Comparison of ENCODE assay signal across 12 cellular contexts in the genomic region with DNA sequence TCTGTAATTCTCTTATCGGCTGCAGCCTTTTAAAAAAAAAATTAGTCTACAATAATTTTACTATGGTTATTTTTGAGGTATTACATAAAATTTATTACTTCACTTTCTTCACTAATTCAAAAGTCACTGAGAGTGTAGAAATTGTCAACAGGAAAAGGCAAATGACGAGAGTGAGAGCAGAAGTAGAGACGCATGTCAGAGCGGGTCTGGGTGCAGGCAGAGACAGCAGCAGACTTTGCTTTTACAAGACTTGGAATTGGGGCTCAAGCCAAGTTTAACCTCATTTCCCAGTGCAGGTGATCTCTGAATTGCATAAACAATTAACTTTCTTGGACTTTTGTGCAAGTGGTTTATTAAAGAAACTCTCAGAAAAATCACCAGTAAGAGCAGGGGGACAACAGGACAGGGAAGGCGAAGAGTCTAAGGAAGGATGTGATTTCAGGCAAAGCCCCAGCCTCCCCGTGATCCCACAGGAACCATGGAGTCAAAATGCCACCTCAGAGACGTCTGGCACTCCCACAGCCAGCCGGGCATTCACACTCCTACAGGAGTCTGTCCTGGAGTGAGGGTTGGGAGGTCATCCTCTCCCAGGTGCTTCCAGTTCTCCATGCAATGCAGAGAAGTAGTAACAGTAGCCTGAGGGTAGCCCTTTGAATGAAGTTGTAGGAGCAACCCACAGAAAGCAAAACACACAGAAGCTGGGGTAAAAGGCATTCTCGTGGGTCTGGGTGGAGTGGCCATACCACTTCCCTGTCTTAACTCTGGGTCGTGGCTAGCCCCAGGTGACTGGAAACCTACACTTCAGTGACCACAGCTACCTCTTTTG.
A peak's percentile ranks its signal among the peaks of the same experiment; 100 is the strongest.
DNase-seq lines count a peak whose midpoint lies in the region; ATAC-seq and TF ChIP-seq lines count a peak whose summit lies in the region.
"Had no signal": no experiment of that assay in that cellular context is flagged by ENCODE, and none has a peak within 500 bp of the region (broad histone marks: within the 10 kb centered on the region; RNA-seq: fewer than 3 reads in every experiment).

No MANE protein-coding gene starts in this region.

- peak overlapping the region; percentile 66; the same call in 1 of the 2 replicates for H3K14ac ChIP-seq in IMR-90 (replicated peaks; ENCODE audit: low read depth, low read length)

- peak overlapping the region; percentile 56; the same call in 2 of the 3 replicates for H2BK15ac ChIP-seq in IMR-90 (ENCODE audit: low read depth, low read length)

- H3K23ac ChIP-seq in IMR-90 (ENCODE audit: low read depth, low read length) = no peak overlapping the region; the same call in 1 of the 2 replicates

- no peaks in the 10 kb centered on the region; the same call in 1 of the 2 replicates for H3K4me1 ChIP-seq in IMR-90 (ENCODE audit: control insufficient read depth, insufficient read depth, low read length)
- H3K4me1 ChIP-seq: thyroid gland had no signal

- no peak overlapping the region for H4K8ac ChIP-seq in IMR-90 (ENCODE audit: low read depth in 2 of 2, low read length in 2 of 2)

- no peak overlapping the region for H2BK5ac ChIP-seq in IMR-90 (ENCODE audit: low read depth, low read length, poor library complexity, severe bottlenecking)

- no TSS peak for BruUV-seq in IMR-90 (replicated peaks; lab: Mats Ljungman, UMichigan)
- BruUV-seq in MCF 10A (replicated peaks; lab: Mats Ljungman, UMichigan) = no TSS peak

- H3K9me3 Mint-ChIP-seq in MCF 10A (ENCODE audit: unreplicated experiment) = no peaks in the 10 kb centered on the region
- peaks cover 0 to 6% (median 0%) of the 10 kb centered on the region in 9 donors for H3K9me3 Mint-ChIP-seq in naive thymus-derived CD8-positive, alpha-beta T cell
- H3K9me3 Mint-ChIP-seq in activated CD8-positive, alpha-beta memory T cell treated with anti-CD3 and anti-CD28 coated beads, Interleukin-2, amount 10 ng/mL, durations not matched to agents 7 days and 5 days (ENCODE audit: low read depth) = no peaks in the 10 kb centered on the region
- H3K9me3 Mint-ChIP-seq in activated T-helper 17 cell treated with anti-CD3 and anti-CD28 coated beads, Interleukin-2, amount 50 U/mL, for 72 hours = no peaks in the 10 kb centered on the region

- TF ChIP-seq CTCF in IMR-90 (conservative IDR thresholded peaks at IDR 0.05; ENCODE audit: low read depth, low read length) = no peak
- no peak for TF ChIP-seq CTCF in MCF 10A (IDR thresholded peaks at IDR 0.05; ENCODE audit: unreplicated experiment)

- H3K79me1 ChIP-seq in IMR-90 (ENCODE audit: low read depth in 1 of 2, low read length in 2 of 2) = no peaks in the 10 kb centered on the region

- dilution Hi-C loops in IMR-90 (cut with HindIII; ENCODE audit: low sequenced_read_pairs, unreplicated experiment) = no loop called here

- H3K4me2 ChIP-seq in IMR-90 (ENCODE audit: low read depth, low read length) = no peak overlapping the region

- H3K18ac ChIP-seq in IMR-90 (ENCODE audit: low read depth, low read length) = no peak overlapping the region

- no peak overlapping the region for H3K4me3 Mint-ChIP-seq in MCF 10A (ENCODE audit: unreplicated experiment)
- peak overlapping the region; percentile 70 to 89 (median 86) for H3K4me3 Mint-ChIP-seq in naive thymus-derived CD8-positive, alpha-beta T cell
- H3K4me3 Mint-ChIP-seq in activated CD8-positive, alpha-beta memory T cell treated with anti-CD3 and anti-CD28 coated beads, Interleukin-2, amount 10 ng/mL, durations not matched to agents 7 days and 5 days = no peak overlapping the region
- no peak overlapping the region for H3K4me3 Mint-ChIP-seq in activated T-helper 17 cell treated with anti-CD3 and anti-CD28 coated beads, Interleukin-2, amount 50 U/mL, for 72 hours

- H3K27ac Mint-ChIP-seq in MCF 10A (ENCODE audit: low read depth, unreplicated experiment) = peak overlapping the region; percentile 82
- peak overlapping the region; percentile 96 to 99 (median 98) for H3K27ac Mint-ChIP-seq in naive thymus-derived CD8-positive, alpha-beta T cell
- no peak overlapping the region for H3K27ac Mint-ChIP-seq in activated CD8-positive, alpha-beta memory T cell treated with anti-CD3 and anti-CD28 coated beads, Interleukin-2, amount 10 ng/mL, durations not matched to agents 7 days and 5 days
- H3K27ac Mint-ChIP-seq in activated T-helper 17 cell treated with anti-CD3 and anti-CD28 coated beads, Interleukin-2, amount 50 U/mL, for 72 hours = no peak overlapping the region

- 90% methylated on average over 2 of the region's 10 CpGs; no CpG with 5 or more reads in 1 of the 2 experiments for WGBS in IMR-90 (ENCODE audit: extremely low coverage in 2 of 2, insufficient read length in 1 of 2), 2 experiments

- CTCF ChIA-PET in IMR-90 (lab: Yijun Ruan, JAX) (interaction anchor here (1.0 to 1.2 kb wide), 2 partner anchors 20 to 204 kb away, joined by 3 to 4 read pairs; no protein-coding TSS in a partner anchor), MCF 10A (lab: Yijun Ruan, JAX) (no interaction called here)
- CTCF ChIA-PET in activated CD8-positive, alpha-beta memory T cell treated with anti-CD3 and anti-CD28 coated beads, Interleukin-2, amount 10 ng/mL, durations not matched to agents 7 days and 5 days (lab: Charles Lee) = no interaction called here

- H3K36me3 Mint-ChIP-seq in MCF 10A (ENCODE audit: insufficient read depth, unreplicated experiment) = no peaks in the 10 kb centered on the region
- peaks cover 0 to 5% (median 0%) of the 10 kb centered on the region in 3 donors for H3K36me3 Mint-ChIP-seq in naive thymus-derived CD8-positive, alpha-beta T cell
- H3K36me3 Mint-ChIP-seq in activated CD8-positive, alpha-beta memory T cell treated with anti-CD3 and anti-CD28 coated beads, Interleukin-2, amount 10 ng/mL, durations not matched to agents 7 days and 5 days = peaks cover 2% of the 10 kb centered on the region
- no peaks in the 10 kb centered on the region for H3K36me3 Mint-ChIP-seq in activated T-helper 17 cell treated with anti-CD3 and anti-CD28 coated beads, Interleukin-2, amount 50 U/mL, for 72 hours (ENCODE audit: low read depth)

- in situ Hi-C loops in IMR-90 (cut with MboI; ENCODE audit: low sequenced_read_pairs) = no loop called here

- intact Hi-C loops in IMR-90 (cut with micrococcal nuclease) (no loop called here), MCF 10A (cut with micrococcal nuclease) (no loop called here)

- no peak overlapping the region for H3K4me3 ChIP-seq in IMR-90 (ENCODE audit: insufficient read depth, low read depth, low read length)
- H3K4me3 ChIP-seq: coronary artery, thyroid gland had no signal

- no peaks in the 10 kb centered on the region for H3K9me3 ChIP-seq in IMR-90 (ENCODE audit: control insufficient read depth, insufficient read depth, low read length)
- H3K9me3 ChIP-seq: thyroid gland had no signal

- POLR2A ChIA-PET in IMR-90 (lab: Charles Lee; ENCODE audit: unreplicated experiment) (no interaction called here), MCF 10A (lab: Yijun Ruan, JAX) (interaction anchor here (0.5 to 2.3 kb wide), 7 partner anchors 9 to 277 kb away, joined by 3 to 17 read pairs (median 3); no protein-coding TSS in a partner anchor)
- POLR2A ChIA-PET in naive thymus-derived CD8-positive, alpha-beta T cell (lab: Charles Lee) = interaction anchor here (0.6 to 2.1 kb wide), 5 partner anchors 11 to 318 kb away, joined by 3 to 8 read pairs (median 4); partner anchors contain the start of gene TGFBR2

- H3K36me3 ChIP-seq in IMR-90 (ENCODE audit: control insufficient read depth, insufficient read depth, low read length) = no peaks in the 10 kb centered on the region
- H3K36me3 ChIP-seq: thyroid gland had no signal

- H3K9me1 ChIP-seq in IMR-90 (ENCODE audit: insufficient read depth, low read length) = no peaks in the 10 kb centered on the region; the same call in 1 of the 2 replicates

- H2BK120ac ChIP-seq in IMR-90 (ENCODE audit: low read depth, low read length) = peak overlapping the region; percentile 64

- peak overlapping the region; percentile 42 for H2BK20ac ChIP-seq in IMR-90 (ENCODE audit: low read depth, low read length)

- H3K4ac ChIP-seq in IMR-90 (ENCODE audit: low read depth, low read length) = no peak overlapping the region; the same call in none of the 2 replicates

- TF ChIP-seq POLR2A in IMR-90 (IDR thresholded peaks at IDR 0.05; ENCODE audit: low read depth, low read length) = no peak

- no peak overlapping the region for H3K27ac ChIP-seq in IMR-90 (ENCODE audit: insufficient read depth, low read length)
- H3K27ac ChIP-seq: coronary artery had no signal

- H2AK5ac ChIP-seq in IMR-90 (ENCODE audit: low read depth, low read length) = peak overlapping the region; percentile 30

- H3K27me3 ChIP-seq in IMR-90 (ENCODE audit: control insufficient read depth, insufficient read depth, low read length) = no peaks in the 10 kb centered on the region
- H3K27me3 ChIP-seq: thyroid gland had no signal

- no peaks in the 10 kb centered on the region for H4K20me1 ChIP-seq in IMR-90 (ENCODE audit: insufficient read depth, low read length)

- no peak overlapping the region for H4K5ac ChIP-seq in IMR-90 (ENCODE audit: low read depth, low read length)

- H3K9ac ChIP-seq in IMR-90 (ENCODE audit: low read depth, low read length) = no peak overlapping the region

- ATAC-seq in IMR-90 (ENCODE audit: low read depth) (no peak), esophagus mucosa (no peak)
- ATAC-seq in naive thymus-derived CD8-positive, alpha-beta T cell = peak; percentile 88 to 96
- no peak for ATAC-seq in activated CD8-positive, alpha-beta memory T cell treated with anti-CD3 and anti-CD28 coated beads, Interleukin-2, amount 10 ng/mL, durations not matched to agents 7 days and 5 days
- no peak for ATAC-seq in activated T-helper 17 cell treated with anti-CD3 and anti-CD28 coated beads, Interleukin-2, amount 50 U/mL, for 72 hours (replicated peaks)

- no peaks in the 10 kb centered on the region for H3K27me3 Mint-ChIP-seq in MCF 10A (ENCODE audit: insufficient read depth, unreplicated experiment)
- no peaks in the 10 kb centered on the region for H3K27me3 Mint-ChIP-seq in naive thymus-derived CD8-positive, alpha-beta T cell
- H3K27me3 Mint-ChIP-seq in activated CD8-positive, alpha-beta memory T cell treated with anti-CD3 and anti-CD28 coated beads, Interleukin-2, amount 10 ng/mL, durations not matched to agents 7 days and 5 days = no peaks in the 10 kb centered on the region
- H3K27me3 Mint-ChIP-seq in activated T-helper 17 cell treated with anti-CD3 and anti-CD28 coated beads, Interleukin-2, amount 50 U/mL, for 72 hours = no peaks in the 10 kb centered on the region

- no peak overlapping the region; the same call in 1 of the 2 replicates for H3K56ac ChIP-seq in IMR-90 (ENCODE audit: extremely low read depth, insufficient read depth, low read length)

- peak; percentile 46 for DNase-seq in ELF-1 (ENCODE audit: low read depth, low spot score)
- no peak for DNase-seq in IMR-90
- DNase-seq in MCF 10A (ENCODE audit: unreplicated experiment) = no peak
- DNase-seq in naive thymus-derived CD8-positive, alpha-beta T cell = peak in 9 of 10 donors; percentile 3 to 80 (median 52)
- DNase-seq in activated CD8-positive, alpha-beta memory T cell treated with anti-CD3 and anti-CD28 coated beads, Interleukin-2, amount 10 ng/mL, durations not matched to agents 7 days and 5 days = no peak
- DNase-seq in activated CD4-positive, CD25-positive, alpha-beta regulatory T cell treated with anti-CD3 and anti-CD28 coated beads, Interleukin-2, amount 50 U/mL, for 72 hours = no peak
- DNase-seq: NCI-H1105, NCI-H510A treated with DMSO at 0.1 percent for 48 hours, thyroid gland had no signal

- peak overlapping the region; percentile 26; the same call in 1 of the 2 replicates for H4K91ac ChIP-seq in IMR-90 (ENCODE audit: insufficient read depth, low read depth, low read length)

- peaks cover 17% of the 10 kb centered on the region for H3K4me1 Mint-ChIP-seq in MCF 10A (ENCODE audit: insufficient read depth, unreplicated experiment)
- peaks cover 13 to 40% (median 34%) of the 10 kb centered on the region in 4 donors for H3K4me1 Mint-ChIP-seq in naive thymus-derived CD8-positive, alpha-beta T cell
- peaks cover 7% of the 10 kb centered on the region for H3K4me1 Mint-ChIP-seq in activated CD8-positive, alpha-beta memory T cell treated with anti-CD3 and anti-CD28 coated beads, Interleukin-2, amount 10 ng/mL, durations not matched to agents 7 days and 5 days
- no peaks in the 10 kb centered on the region for H3K4me1 Mint-ChIP-seq in activated T-helper 17 cell treated with anti-CD3 and anti-CD28 coated beads, Interleukin-2, amount 50 U/mL, for 72 hours

- no peak for TF ChIP-seq RAD21 in IMR-90 (IDR thresholded peaks at IDR 0.05; ENCODE audit: low read length)

- H2AFZ ChIP-seq in IMR-90 (replicated peaks; ENCODE audit: low read length, poor library complexity) = peak overlapping the region; percentile 18

- no peak overlapping the region for H2AK9ac ChIP-seq in IMR-90 (replicated peaks; ENCODE audit: low read depth, low read length, poor library complexity)

Comparison
In these comparisons a context has a peak if more than half of its experiments do, and no peak if none do; other contexts are left out.
1. DNase-seq: peak in ELF-1 (single experiment) and naive thymus-derived CD8-positive, alpha-beta T cell (9 of 10); none in IMR-90 (single experiment), MCF 10A (single experiment), activated CD8-positive, alpha-beta memory T cell treated with anti-CD3 and anti-CD28 coated beads, Interleukin-2, amount 10 ng/mL, durations not matched to agents 7 days and 5 days (single experiment) and activated CD4-positive, CD25-positive, alpha-beta regulatory T cell treated with anti-CD3 and anti-CD28 coated beads, Interleukin-2, amount 50 U/mL, for 72 hours (single experiment).
2. ATAC-seq: peak in naive thymus-derived CD8-positive, alpha-beta T cell (2 of 2); none in IMR-90 (single experiment), activated CD8-positive, alpha-beta memory T cell treated with anti-CD3 and anti-CD28 coated beads, Interleukin-2, amount 10 ng/mL, durations not matched to agents 7 days and 5 days (single experiment), esophagus mucosa (single experiment) and activated T-helper 17 cell treated with anti-CD3 and anti-CD28 coated beads, Interleukin-2, amount 50 U/mL, for 72 hours (single experiment).
3. H3K27ac Mint-ChIP-seq: peak in MCF 10A (single experiment) and naive thymus-derived CD8-positive, alpha-beta T cell (10 of 10); none in activated CD8-positive, alpha-beta memory T cell treated with anti-CD3 and anti-CD28 coated beads, Interleukin-2, amount 10 ng/mL, durations not matched to agents 7 days and 5 days (single experiment) and activated T-helper 17 cell treated with anti-CD3 and anti-CD28 coated beads, Interleukin-2, amount 50 U/mL, for 72 hours (single experiment).
4. H3K4me3 Mint-ChIP-seq: peak in naive thymus-derived CD8-positive, alpha-beta T cell (10 of 10); none in MCF 10A (single experiment), activated CD8-positive, alpha-beta memory T cell treated with anti-CD3 and anti-CD28 coated beads, Interleukin-2, amount 10 ng/mL, durations not matched to agents 7 days and 5 days (single experiment) and activated T-helper 17 cell treated with anti-CD3 and anti-CD28 coated beads, Interleukin-2, amount 50 U/mL, for 72 hours (single experiment).